ENCODE assay signal across 11 cellular contexts in genomic region chr7:76126632-76127031, GRCh38.
"Had no signal": no experiment of that assay in that cellular context is flagged by ENCODE, and none has a peak within 500 bp of the region (broad histone marks: within the 10 kb centered on the region; RNA-seq: fewer than 3 reads in every experiment).

No MANE protein-coding gene starts in this region.

- H3K27ac ChIP-seq: GM23248 had no signal

- H3K9me3 ChIP-seq: HAP-1 had no signal

- H3K36me3 ChIP-seq: HAP-1 had no signal

- H3K9ac ChIP-seq: GM23248 had no signal

- H2AFZ ChIP-seq: GM23248, GM23338 had no signal

- FAIRE-seq: H1, H54 had no signal

- H3K4me3 ChIP-seq: GM23248, GM23338, HAP-1 had no signal

- ATAC-seq: GM23338, HCT116 had no signal

- H3K4me2 ChIP-seq: GM23338 had no signal

- DNase-seq: GM23248, GOT3, H7, H9, HCEC 1CT, HFFc6 had no signal
